In the genomic region with DNA sequence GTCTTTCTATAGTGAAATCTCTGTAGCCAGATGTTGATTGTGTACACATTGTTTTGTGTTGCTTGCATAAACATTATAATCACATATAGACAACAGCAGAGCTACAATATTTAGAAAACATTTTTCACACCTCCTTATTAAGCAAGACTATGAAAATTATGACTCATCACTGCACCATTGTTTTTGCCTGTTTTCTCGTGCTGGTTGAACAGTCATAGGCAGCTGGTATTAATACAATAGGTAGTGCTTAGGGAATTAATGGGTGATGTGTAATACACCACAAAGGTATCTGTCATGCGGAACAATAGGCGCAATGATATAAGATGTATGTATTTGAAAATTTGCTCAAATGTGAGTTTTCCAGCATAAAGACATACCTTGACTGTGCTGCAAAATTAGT, we compare ENCODE assay signal across 19 cellular contexts.
DNase-seq lines count a peak whose midpoint lies in the region; ATAC-seq and TF ChIP-seq lines count a peak whose summit lies in the region.
"Had no signal": no experiment of that assay in that cellular context is flagged by ENCODE, and none has a peak within 500 bp of the region (broad histone marks: within the 10 kb centered on the region; RNA-seq: fewer than 3 reads in every experiment).

No MANE protein-coding gene starts in this region.

- H3K4me3 ChIP-seq in RWPE2 (ENCODE audit: severe bottlenecking): no peak overlapping the region
- H3K4me3 ChIP-seq: lower lobe of right lung, uterus had no signal

- TF ChIP-seq CTCF in RWPE2 (IDR thresholded peaks at IDR 0.05; ENCODE audit: poor library complexity, severe bottlenecking): no peak
- TF ChIP-seq CTCF in foreskin keratinocyte (conservative IDR thresholded peaks at IDR 0.05): no peak

- H3K4me1 Mint-ChIP-seq in activated T-helper 2 cell treated with anti-CD3 and anti-CD28 coated beads, Interferon-gamma antibody, Interleukin-2, Interleukin-4, amounts not matched to agents 10 μg/mL and 5 μg/mL and 100 μg/mL, durations not matched to agents 14 hours and 24 hours and 36 hours (ENCODE audit: low read depth): no peaks in the 10 kb centered on the region
- H3K4me1 Mint-ChIP-seq: stimulated activated naive B cell treated with anti-CD40 and anti-IgM and Interleukin-4, amounts not matched to agents 10 μg/mL and 1 μg/mL and 100 μg/mL, for 72 hours had no signal

- H3K9me3 ChIP-seq in RWPE2 (ENCODE audit: severe bottlenecking): no peaks in the 10 kb centered on the region
- H3K9me3 ChIP-seq: lower lobe of right lung, uterus had no signal

- peaks cover 24% of the 10 kb centered on the region for H3K9me3 Mint-ChIP-seq in activated T-helper 2 cell treated with anti-CD3 and anti-CD28 coated beads, Interferon-gamma antibody, Interleukin-2, Interleukin-4, amounts not matched to agents 10 μg/mL and 5 μg/mL and 100 μg/mL, durations not matched to agents 14 hours and 24 hours and 36 hours
- H3K9me3 Mint-ChIP-seq: stimulated activated naive B cell treated with anti-CD40 and anti-IgM and Interleukin-4, amounts not matched to agents 10 μg/mL and 1 μg/mL and 100 μg/mL, for 72 hours had no signal

- H3K27me3 Mint-ChIP-seq in activated T-helper 2 cell treated with anti-CD3 and anti-CD28 coated beads, Interferon-gamma antibody, Interleukin-2, Interleukin-4, amounts not matched to agents 10 μg/mL and 5 μg/mL and 100 μg/mL, durations not matched to agents 14 hours and 24 hours and 36 hours (ENCODE audit: low read depth): no peaks in the 10 kb centered on the region
- H3K27me3 Mint-ChIP-seq: natural killer cell treated with Interleukin-12 subunit alpha and Interleukin-12 subunit beta and Interleukin-15 and Interleukin-18, amount 100 ng/mL, for 72 hours; stimulated activated naive B cell treated with anti-CD40 and anti-IgM and Interleukin-4, amounts not matched to agents 10 μg/mL and 1 μg/mL and 100 μg/mL, for 72 hours had no signal

- intact Hi-C loops in activated T-helper 2 cell treated with anti-CD3 and anti-CD28 coated beads, Interferon-gamma antibody, Interleukin-2, Interleukin-4, amounts not matched to agents 10 μg/mL and 5 μg/mL and 100 μg/mL, durations not matched to agents 14 hours and 24 hours and 36 hours (cut with micrococcal nuclease): no loop called here

- H3K4me1 ChIP-seq in RWPE2 (ENCODE audit: insufficient read depth, poor library complexity, severe bottlenecking) (peaks cover 21% of the 10 kb centered on the region), foreskin keratinocyte (no peaks in the 10 kb centered on the region)
- H3K4me1 ChIP-seq: lower lobe of right lung, uterus had no signal

- ATAC-seq in RWPE2 (ENCODE audit: low read depth): peak; percentile 73
- peak; percentile 90 for ATAC-seq in foreskin keratinocyte
- ATAC-seq: activated naive CD4-positive, alpha-beta T cell treated with anti-CD3 and anti-CD28 coated beads, Interleukin-2, amount 50 U/mL, for 72 hours; natural killer cell treated with Interleukin-12 subunit alpha and Interleukin-12 subunit beta and Interleukin-15 and Interleukin-18, amount 100 ng/mL, for 72 hours; Panc1; sciatic nerve; stimulated activated naive B cell treated with anti-CD40 and anti-IgM and Interleukin-4, amounts not matched to agents 10 μg/mL and 1 μg/mL and 100 μg/mL, for 72 hours had no signal

- no peaks in the 10 kb centered on the region for H3K36me3 Mint-ChIP-seq in activated T-helper 2 cell treated with anti-CD3 and anti-CD28 coated beads, Interferon-gamma antibody, Interleukin-2, Interleukin-4, amounts not matched to agents 10 μg/mL and 5 μg/mL and 100 μg/mL, durations not matched to agents 14 hours and 24 hours and 36 hours (ENCODE audit: low read depth)
- H3K36me3 Mint-ChIP-seq: activated naive CD4-positive, alpha-beta T cell treated with anti-CD3 and anti-CD28 coated beads, Interleukin-2, amount 50 U/mL, for 72 hours; stimulated activated naive B cell treated with anti-CD40 and anti-IgM and Interleukin-4, amounts not matched to agents 10 μg/mL and 1 μg/mL and 100 μg/mL, for 72 hours had no signal

- DNase-seq in ELR (ENCODE audit: low read depth): peak; percentile 44
- DNase-seq in LHCN-M2 (ENCODE audit: low read depth): peak; percentile 44
- no peak for DNase-seq in RWPE2 (ENCODE audit: low spot score)
- DNase-seq in foreskin keratinocyte: peak; percentile 55 to 63
- no peak for DNase-seq in activated T-helper 2 cell treated with anti-CD3 and anti-CD28 coated beads, Interferon-gamma antibody, Interleukin-2, Interleukin-4, amounts not matched to agents 10 μg/mL and 5 μg/mL and 100 μg/mL, durations not matched to agents 14 hours and 24 hours and 36 hours (ENCODE audit: low spot score)
- no peak for DNase-seq in COLO829 (ENCODE audit: low spot score)
- DNase-seq in activated CD4-positive, alpha-beta T cell treated with anti-CD3 and anti-CD28 coated beads, Interleukin-2, amount 50 U/mL, for 4 hours: no peak
- DNase-seq: activated CD4-positive, CD25-positive, alpha-beta regulatory T cell; activated CD8-positive, alpha-beta memory T cell treated with anti-CD3 and anti-CD28 coated beads, Interleukin-2, amount 50 U/mL, for 48 hours; KBM-7; lower lobe of right lung; stimulated activated naive B cell treated with anti-CD40 and anti-IgM and Interleukin-4, amounts not matched to agents 10 μg/mL and 1 μg/mL and 100 μg/mL, for 72 hours; uterus had no signal

- H3K27me3 ChIP-seq in RWPE2 (ENCODE audit: insufficient read depth, poor library complexity, severe bottlenecking): no peaks in the 10 kb centered on the region
- peaks cover 7% of the 10 kb centered on the region for H3K27me3 ChIP-seq in foreskin keratinocyte

- H3K4me3 Mint-ChIP-seq in activated T-helper 2 cell treated with anti-CD3 and anti-CD28 coated beads, Interferon-gamma antibody, Interleukin-2, Interleukin-4, amounts not matched to agents 10 μg/mL and 5 μg/mL and 100 μg/mL, durations not matched to agents 14 hours and 24 hours and 36 hours (ENCODE audit: low read depth): no peak overlapping the region
- H3K4me3 Mint-ChIP-seq: natural killer cell treated with Interleukin-12 subunit alpha and Interleukin-12 subunit beta and Interleukin-15 and Interleukin-18, amount 100 ng/mL, for 72 hours; stimulated activated naive B cell treated with anti-CD40 and anti-IgM and Interleukin-4, amounts not matched to agents 10 μg/mL and 1 μg/mL and 100 μg/mL, for 72 hours had no signal

- H3K27ac ChIP-seq in RWPE2 (ENCODE audit: poor library complexity, severe bottlenecking) (no peak overlapping the region), foreskin keratinocyte (peak overlapping the region; percentile 15)
- H3K27ac ChIP-seq: C4-2B, epithelial cell of prostate, lower lobe of right lung, uterus had no signal

- no peak overlapping the region for H3K27ac Mint-ChIP-seq in activated T-helper 2 cell treated with anti-CD3 and anti-CD28 coated beads, Interferon-gamma antibody, Interleukin-2, Interleukin-4, amounts not matched to agents 10 μg/mL and 5 μg/mL and 100 μg/mL, durations not matched to agents 14 hours and 24 hours and 36 hours
- H3K27ac Mint-ChIP-seq: activated naive CD4-positive, alpha-beta T cell treated with anti-CD3 and anti-CD28 coated beads, Interleukin-2, amount 50 U/mL, for 72 hours; natural killer cell treated with Interleukin-12 subunit alpha and Interleukin-12 subunit beta and Interleukin-15 and Interleukin-18, amount 100 ng/mL, for 72 hours; stimulated activated naive B cell treated with anti-CD40 and anti-IgM and Interleukin-4, amounts not matched to agents 10 μg/mL and 1 μg/mL and 100 μg/mL, for 72 hours had no signal

- H3K36me3 ChIP-seq in RWPE2 (ENCODE audit: low read depth): no peaks in the 10 kb centered on the region
- H3K36me3 ChIP-seq: lower lobe of right lung, uterus had no signal

Comparison
In these comparisons a context has a peak if more than half of its experiments do, and no peak if none do; other contexts are left out.
1. DNase-seq: peak in ELR (single experiment), LHCN-M2 (single experiment) and foreskin keratinocyte (2 of 2); none in RWPE2 (single experiment), activated T-helper 2 cell treated with anti-CD3 and anti-CD28 coated beads, Interferon-gamma antibody, Interleukin-2, Interleukin-4, amounts not matched to agents 10 μg/mL and 5 μg/mL and 100 μg/mL, durations not matched to agents 14 hours and 24 hours and 36 hours (single experiment), COLO829 (single experiment) and activated CD4-positive, alpha-beta T cell treated with anti-CD3 and anti-CD28 coated beads, Interleukin-2, amount 50 U/mL, for 4 hours (0 of 2).